ENCODE assay signal across 9 cellular contexts in the genomic region with DNA sequence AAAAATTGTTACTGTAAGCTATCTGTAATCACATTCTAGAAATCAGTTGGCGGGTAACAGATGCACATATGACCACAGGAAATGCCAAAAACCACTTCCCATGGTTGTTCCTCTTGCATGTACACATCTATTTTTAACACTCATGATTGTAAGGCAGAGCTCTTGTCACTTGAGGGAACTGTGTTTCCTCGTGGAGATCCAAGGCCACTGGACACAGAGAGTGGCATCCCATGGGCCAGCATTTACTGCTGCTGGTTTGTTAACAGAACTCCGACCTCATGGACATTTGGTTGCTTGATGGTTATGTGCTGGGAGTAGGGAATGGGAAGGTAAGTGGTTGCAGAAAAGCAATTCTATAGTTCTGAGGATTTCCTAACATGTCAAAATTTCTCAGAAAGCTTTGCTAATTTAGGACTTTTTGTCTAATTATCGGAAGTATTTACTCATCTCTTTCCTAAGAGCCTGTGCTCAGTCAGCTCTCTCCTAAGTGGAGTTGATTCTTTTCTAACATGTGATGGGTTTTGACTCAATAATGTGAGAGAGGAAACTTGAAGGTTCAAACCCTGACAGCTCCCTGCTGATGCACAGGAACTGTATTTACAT.
DNase-seq lines count a peak whose midpoint lies in the region; ATAC-seq and TF ChIP-seq lines count a peak whose summit lies in the region.
"Had no signal": no experiment of that assay in that cellular context is flagged by ENCODE, and none has a peak within 500 bp of the region (broad histone marks: within the 10 kb centered on the region; RNA-seq: fewer than 3 reads in every experiment).

No MANE protein-coding gene starts in this region.

- peaks cover 0 to 8% (median 5%) of the 10 kb centered on the region in 3 donors for H3K36me3 Mint-ChIP-seq in CD8-positive, alpha-beta memory T cell
- H3K36me3 Mint-ChIP-seq in stimulated activated naive CD8-positive, alpha-beta T cell treated with anti-CD3 and anti-CD28 coated beads, Interleukin-15, Interleukin-2, amounts not matched to agents 100 ng/mL and 50 ng/mL, for 24 hours (ENCODE audit: low read depth), result peaks cover 4% of the 10 kb centered on the region

- H3K9ac ChIP-seq in KMS-11, result no peak overlapping the region

- no peak for TF ChIP-seq CTCF in KMS-11 (conservative IDR thresholded peaks at IDR 0.05; ENCODE audit: low read depth, low read length)
- no peak for TF ChIP-seq CTCF in adrenal gland (IDR thresholded peaks at IDR 0.05)

- H2AFZ ChIP-seq in KMS-11 (ENCODE audit: low read depth), result peak overlapping the region; percentile 45; the same call in 1 of the 2 replicates

- H3K9me3 ChIP-seq in CD8-positive, alpha-beta memory T cell (ENCODE audit: low read length), result no peaks in the 10 kb centered on the region
- no peaks in the 10 kb centered on the region for H3K9me3 ChIP-seq in adrenal gland (replicated peaks in 1 of 3)
- H3K9me3 ChIP-seq: pancreas had no signal

- H3K4me1 ChIP-seq in CD8-positive, alpha-beta memory T cell (ENCODE audit: insufficient read depth, low read length), result peaks cover 15% of the 10 kb centered on the region
- H3K4me1 ChIP-seq in KMS-11 (ENCODE audit: low read depth, poor library complexity, severe bottlenecking) (peaks cover 17% of the 10 kb centered on the region), adrenal gland (replicated peaks in 1 of 2) (no peaks in the 10 kb centered on the region)
- H3K4me1 ChIP-seq: pancreas had no signal

- no peak for TF ChIP-seq POLR2A in adrenal gland (IDR thresholded peaks at IDR 0.05)
- no peak for TF ChIP-seq POLR2A in erythroblast (IDR thresholded peaks at IDR 0.05; ENCODE audit: low read length)

- intact Hi-C loops in adrenal gland (cut with DNase I), result no loop called here

- ATAC-seq in GM21367 (IDR thresholded peaks at IDR 0.05; ENCODE audit: unreplicated experiment), result peak; percentile 84

- H3K27ac ChIP-seq in CD8-positive, alpha-beta memory T cell (ENCODE audit: low read depth, low read length), result no peak overlapping the region
- no peak overlapping the region for H3K27ac ChIP-seq in KMS-11
- H3K27ac ChIP-seq in adrenal gland, result peak overlapping the region in 2 of 5 donors; percentile 14 to 62
- H3K27ac ChIP-seq: pancreas had no signal

- H3K79me2 ChIP-seq in KMS-11 (ENCODE audit: insufficient read depth, low read depth), result no peaks in the 10 kb centered on the region

- H3K36me3 ChIP-seq in CD8-positive, alpha-beta memory T cell (ENCODE audit: insufficient read depth, low read length), result no peaks in the 10 kb centered on the region
- H3K36me3 ChIP-seq in KMS-11 (ENCODE audit: insufficient read depth) (no peaks in the 10 kb centered on the region), adrenal gland (replicated peaks in 1 of 2) (no peaks in the 10 kb centered on the region)
- H3K36me3 ChIP-seq: pancreas had no signal

- peaks cover 0 to 7% of the 10 kb centered on the region in 2 donors for H3K27me3 Mint-ChIP-seq in CD8-positive, alpha-beta memory T cell
- peaks cover 14% of the 10 kb centered on the region for H3K27me3 Mint-ChIP-seq in stimulated activated naive CD8-positive, alpha-beta T cell treated with anti-CD3 and anti-CD28 coated beads, Interleukin-15, Interleukin-2, amounts not matched to agents 100 ng/mL and 50 ng/mL, for 24 hours

- peak overlapping the region in 4 of 8 donors; percentile 24 to 86 (median 40) for H3K27ac Mint-ChIP-seq in CD8-positive, alpha-beta memory T cell
- H3K27ac Mint-ChIP-seq in stimulated activated naive CD8-positive, alpha-beta T cell treated with anti-CD3 and anti-CD28 coated beads, Interleukin-15, Interleukin-2, amounts not matched to agents 100 ng/mL and 50 ng/mL, for 24 hours, result peak overlapping the region; percentile 86

- H4K20me1 ChIP-seq in KMS-11 (ENCODE audit: insufficient read depth), result no peaks in the 10 kb centered on the region

- peaks cover 0 to 11% (median 2%) of the 10 kb centered on the region in 5 donors for H3K9me3 Mint-ChIP-seq in CD8-positive, alpha-beta memory T cell
- H3K9me3 Mint-ChIP-seq in stimulated activated naive CD8-positive, alpha-beta T cell treated with anti-CD3 and anti-CD28 coated beads, Interleukin-15, Interleukin-2, amounts not matched to agents 100 ng/mL and 50 ng/mL, for 24 hours, result peaks cover 24% of the 10 kb centered on the region

- H3K27me3 ChIP-seq in CD8-positive, alpha-beta memory T cell (ENCODE audit: insufficient read depth, low read length, poor library complexity, severe bottlenecking), result no peaks in the 10 kb centered on the region
- no peaks in the 10 kb centered on the region for H3K27me3 ChIP-seq in KMS-11 (ENCODE audit: insufficient read depth, low read depth)
- peaks cover 6% of the 10 kb centered on the region for H3K27me3 ChIP-seq in adrenal gland
- H3K27me3 ChIP-seq: pancreas had no signal

- peak overlapping the region; percentile 53; the same call in 1 of the 2 replicates for H3K4me2 ChIP-seq in KMS-11

- H3K4me3 ChIP-seq in CD8-positive, alpha-beta memory T cell (ENCODE audit: low read length), result no peak overlapping the region
- H3K4me3 ChIP-seq in KMS-11 (IDR thresholded peaks at IDR 0.05; ENCODE audit: insufficient read depth, low read depth, low read length) (no peak overlapping the region), adrenal gland (no peak overlapping the region)
- H3K4me3 ChIP-seq: pancreas had no signal

- peak overlapping the region in 6 of 7 donors; percentile 53 to 74 (median 64) for H3K4me3 Mint-ChIP-seq in CD8-positive, alpha-beta memory T cell
- peak overlapping the region; percentile 29 for H3K4me3 Mint-ChIP-seq in stimulated activated naive CD8-positive, alpha-beta T cell treated with anti-CD3 and anti-CD28 coated beads, Interleukin-15, Interleukin-2, amounts not matched to agents 100 ng/mL and 50 ng/mL, for 24 hours

- peaks cover 34 to 48% (median 40%) of the 10 kb centered on the region in 3 donors for H3K4me1 Mint-ChIP-seq in CD8-positive, alpha-beta memory T cell
- peaks cover 43% of the 10 kb centered on the region for H3K4me1 Mint-ChIP-seq in stimulated activated naive CD8-positive, alpha-beta T cell treated with anti-CD3 and anti-CD28 coated beads, Interleukin-15, Interleukin-2, amounts not matched to agents 100 ng/mL and 50 ng/mL, for 24 hours (ENCODE audit: low read depth)

- CTCF ChIA-PET in CD8-positive, alpha-beta memory T cell (lab: Charles Lee), result interaction anchor here (1.7 kb wide), 1 partner anchor 49 kb away, joined by 4 read pairs; no protein-coding TSS in a partner anchor

- 46 to 49% (median 47%) methylated on average over 4 of the region's 4 CpGs for WGBS in adrenal gland, 4 donors

- POLR2A ChIA-PET in CD8-positive, alpha-beta memory T cell (lab: Charles Lee), result interaction anchor here (1.0 to 1.2 kb wide), 3 partner anchors 88 to 201 kb away, joined by 3 read pairs; no protein-coding TSS in a partner anchor

- peak in 1 of 5 donors; percentile 36 for DNase-seq in CD8-positive, alpha-beta memory T cell
- peak; percentile 16 to 55 (median 31) for DNase-seq in adrenal gland
- DNase-seq in COLO668 (lab: John Stamatoyannopoulos, UW; ENCODE audit: unreplicated experiment), result no peak
- DNase-seq in erythroblast (lab: John Stamatoyannopoulos, UW), result no peak
- DNase-seq in SHP77 treated with DMSO at 0.1 percent for 48 hours (lab: John Stamatoyannopoulos, UW), result no peak
- DNase-seq: pancreas had no signal

Comparison
In these comparisons a context has a peak if more than half of its experiments do, and no peak if none do; other contexts are left out.
1. DNase-seq: peak in adrenal gland (7 of 7); none in COLO668 (single experiment), erythroblast (0 of 2) and SHP77 treated with DMSO at 0.1 percent for 48 hours (single experiment).